Comparison of ENCODE assay signal across 23 cellular contexts in genomic region chr4:1997712-1998111, GRCh38.
"Had no signal": no experiment of that assay in that cellular context is flagged by ENCODE, and none has a peak within 500 bp of the region (broad histone marks: within the 10 kb centered on the region; RNA-seq: fewer than 3 reads in every experiment).

No MANE protein-coding gene starts in this region.

- H3K27ac Mint-ChIP-seq: brain; dendritic cell treated with granulocyte-macrophage colony-stimulating factor and Interleukin-4, amounts not matched to agents 40 ng/mL and 50 ng/mL, for 4 days; neural progenitor cell; T-cell; T-helper 2 cell treated with Interferon-gamma antibody and Interleukin-4, amounts not matched to agents 5 μg/mL and 100 μg/mL, for 36 hours had no signal

- ATAC-seq: activated naive CD8-positive, alpha-beta T cell treated with anti-CD3 and anti-CD28 coated beads, Interleukin-2, amount 50 U/mL, for 24 hours; left lung; naive thymus-derived CD4-positive, alpha-beta T cell; stimulated activated naive CD8-positive, alpha-beta T cell treated with anti-CD3 and anti-CD28 coated beads, Interleukin-15, Interleukin-2, amounts not matched to agents 100 U/mL and 50 U/mL, for 24 hours; T-cell had no signal

- H3K27me3 Mint-ChIP-seq: activated naive CD8-positive, alpha-beta T cell treated with anti-CD3 and anti-CD28 coated beads, Interleukin-2, amount 50 U/mL, for 24 hours; brain; dendritic cell treated with granulocyte-macrophage colony-stimulating factor and Interleukin-4, amounts not matched to agents 40 ng/mL and 50 ng/mL, for 4 days; naive thymus-derived CD4-positive, alpha-beta T cell; T-cell had no signal

- H3K27me3 ChIP-seq: left lung, neural progenitor cell, right atrium auricular region, tibial artery, uterus had no signal

- H3K36me3 ChIP-seq: prostate gland, right atrium auricular region, uterus had no signal

- H2AFZ ChIP-seq: neural progenitor cell had no signal

- H3K4me1 Mint-ChIP-seq: brain, neural progenitor cell had no signal

- H3K4me2 ChIP-seq: neural progenitor cell had no signal

- H3K27ac ChIP-seq: left lung, neural progenitor cell, prostate gland, right atrium auricular region, tibial artery, uterus had no signal

- H3K4me3 Mint-ChIP-seq: activated naive CD8-positive, alpha-beta T cell treated with anti-CD3 and anti-CD28 coated beads, Interleukin-2, amount 50 U/mL, for 24 hours; brain; dendritic cell treated with granulocyte-macrophage colony-stimulating factor and Interleukin-4, amounts not matched to agents 40 ng/mL and 50 ng/mL, for 4 days; neural progenitor cell; T-cell; T-helper 2 cell treated with Interferon-gamma antibody and Interleukin-4, amounts not matched to agents 5 μg/mL and 100 μg/mL, for 36 hours had no signal

- H3K4me1 ChIP-seq: left lung, neural progenitor cell, prostate gland, uterus had no signal

- DNase-seq: activated CD8-positive, alpha-beta memory T cell treated with anti-CD3 and anti-CD28 coated beads for 24 hours; activated naive CD4-positive, alpha-beta T cell treated with anti-CD3 and anti-CD28 coated beads, Interleukin-2, amount 50 U/mL, for 16 hours; activated naive CD8-positive, alpha-beta T cell treated with anti-CD3 and anti-CD28 coated beads, Interleukin-2, amount 50 U/mL, for 24 hours; activated T-cell treated with anti-CD3 and anti-CD28 coated beads, Interleukin-2, amount 50 U/mL, for 48 hours; anterior cingulate cortex; effector CD8-positive, alpha-beta T cell; glutamatergic neuron; hippocampal formation; left lung; naive thymus-derived CD4-positive, alpha-beta T cell; stimulated activated CD4-positive, alpha-beta T cell treated with anti-CD3 and anti-CD28 coated beads, Interleukin-12 subunit alpha, Interleukin-12 subunit beta, amount 100 ng/mL, for 4 hours; stimulated activated CD4-positive, alpha-beta T cell treated with anti-CD3 and anti-CD28 coated beads, Interleukin-4, amount 100 ng/mL, for 4 hours; stimulated activated naive CD8-positive, alpha-beta T cell treated with anti-CD3 and anti-CD28 coated beads, Interleukin-15, Interleukin-2, amounts not matched to agents 100 U/mL and 50 U/mL, for 24 hours; T-cell; tibial artery; uterus had no signal

- H3K9me3 ChIP-seq: prostate gland had no signal

- H3K9ac ChIP-seq: neural progenitor cell had no signal

- H3K4me3 ChIP-seq: left lung, lung, neural progenitor cell, prostate gland, right atrium auricular region, tibial artery, uterus had no signal
